Comparison of ENCODE assay signal across 10 cellular contexts in the genomic region with DNA sequence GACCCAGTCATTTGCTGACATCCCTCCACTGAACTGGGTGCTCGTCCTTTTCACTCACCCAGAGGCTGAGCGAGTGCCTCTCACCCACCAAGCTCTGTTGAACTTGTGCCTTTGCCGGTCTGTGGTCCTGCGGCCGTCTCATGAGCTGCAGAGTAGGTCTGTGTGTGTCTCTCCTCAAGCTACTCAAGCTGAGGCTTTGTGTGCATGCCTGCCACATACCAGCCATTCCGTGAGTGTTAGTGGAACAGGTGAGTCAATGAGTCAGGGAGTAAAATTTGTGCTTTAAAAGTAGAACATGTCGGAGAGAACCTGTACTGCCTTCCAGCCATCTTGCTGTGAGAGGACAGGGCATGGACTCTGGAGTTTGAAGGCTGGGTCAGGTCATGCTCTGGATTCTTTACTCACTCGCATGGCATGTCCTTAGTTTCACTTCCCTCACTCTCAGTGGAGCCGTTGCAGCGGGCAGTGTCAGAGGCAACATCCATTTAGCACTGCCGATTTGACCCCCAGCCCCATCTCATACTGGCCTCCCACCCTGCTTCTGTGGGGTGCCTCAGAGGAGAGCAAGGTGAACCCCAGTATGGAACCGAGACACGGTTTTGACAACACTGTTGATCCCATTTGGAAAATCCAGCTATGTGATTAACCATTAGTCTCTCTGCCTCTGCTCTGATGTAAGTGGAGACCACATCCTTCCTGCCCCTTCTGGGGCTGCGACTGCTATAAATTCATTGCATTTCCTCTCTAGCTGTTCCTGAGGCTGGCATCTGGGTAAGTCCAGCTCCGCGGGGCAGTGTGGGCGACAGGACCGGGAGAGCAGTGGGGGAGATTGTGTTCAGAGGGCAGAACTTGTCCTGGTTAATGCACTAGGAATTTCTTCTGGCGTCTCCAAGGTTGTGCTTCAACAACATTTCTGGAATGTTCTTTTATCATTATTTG. TPM values are rescaled to one million over a fixed set of nuclear protein-coding genes. Genes with fewer than 3 reads are reported as not detected.
DNase-seq lines count a peak whose midpoint lies in the region; ATAC-seq and TF ChIP-seq lines count a peak whose summit lies in the region.
"Had no signal": no experiment of that assay in that cellular context is flagged by ENCODE, and none has a peak within 500 bp of the region (broad histone marks: within the 10 kb centered on the region; RNA-seq: fewer than 3 reads in every experiment).

A gene (plus strand): TSS at position 751 of the 939 bp plus-strand sequence. CDS start 2,628 bp downstream, outside the sequence.

- H3K27me3 ChIP-seq in heart right ventricle = peaks cover 0 to 21% (median under 1%) of the 10 kb centered on the region in 7 donors

- DNase-seq in NB4 (ENCODE audit: low read depth) = peak; percentile 92
- DNase-seq in activated T-cell treated with anti-CD3 and anti-CD28 coated beads for 1 hour (ENCODE audit: low read depth) = peak; percentile 26
- DNase-seq in heart right ventricle = peak in 1 of 2 donors; percentile 25
- DNase-seq in stimulated activated CD4-positive, alpha-beta T cell treated with anti-CD3 and anti-CD28 coated beads, Interleukin-2, amount 100 ng/mL, for 24 hours = peak; percentile 30 to 35
- DNase-seq in NCI-H1436 (lab: John Stamatoyannopoulos, UW) = no peak
- no peak for DNase-seq in NCI-H2107 (lab: John Stamatoyannopoulos, UW)

- peak; percentile 85 for TF ChIP-seq POLR2A in NB4 (IDR thresholded peaks at IDR 0.05; ENCODE audit: extremely low read depth, insufficient read length)

- H3K4me3 ChIP-seq in NB4 (ENCODE audit: low read depth, low read length) (peak within 1 kb of the TSS; percentile 95), heart right ventricle (peak within 1 kb of the TSS in 7 of 10 donors; percentile 2 to 53 (median 34))
- H3K4me3 ChIP-seq: SK-N-MC had no signal

- intact Hi-C loops in heart right ventricle (cut with DNase I) = no loop called here

- H3K4me1 ChIP-seq in heart right ventricle = peaks cover 0 to 49% (median 0%) of the 10 kb centered on the region in 9 donors

- H3K27ac ChIP-seq in heart right ventricle = peak within 1 kb of the TSS in 3 of 10 donors; percentile 7 to 80 (median 22)
- H3K27ac ChIP-seq: SK-N-MC had no signal

- WGBS in heart right ventricle, 2 donors = 63 to 69% methylated on average over 19 of the region's 19 CpGs

- ATAC-seq in GM21367 (IDR thresholded peaks at IDR 0.05; ENCODE audit: unreplicated experiment) (peak; percentile 54), heart right ventricle (peak; percentile 71 to 84 (median 79)), HG02970 (IDR thresholded peaks at IDR 0.05; ENCODE audit: low FRiP score, unreplicated experiment) (no peak)
- ATAC-seq: left colon had no signal

- no peak for TF ChIP-seq CTCF in NB4 (IDR thresholded peaks at IDR 0.05; ENCODE audit: low read depth, low read length)
- no peak for TF ChIP-seq CTCF in heart right ventricle (IDR thresholded peaks at IDR 0.05)

- no peaks in the 10 kb centered on the region for H3K9me3 ChIP-seq in heart right ventricle

- no peaks in the 10 kb centered on the region for H3K36me3 ChIP-seq in heart right ventricle

RNA-seq across cellular contexts. Expression of the gene that starts here (rescaled TPM):
- 1 to 10 TPM in 5 of 10 donors, under 1 TPM in 5; 0.28 to 6.1 (median 1.0) TPM for total RNA-seq in heart right ventricle
- polyA plus RNA-seq in heart right ventricle = under 1 TPM; 0.37 to 0.68 TPM

Comparison
In these comparisons a context has a peak if more than half of its experiments do, and no peak if none do; other contexts are left out.
1. DNase-seq: peak in NB4 (single experiment), activated T-cell treated with anti-CD3 and anti-CD28 coated beads for 1 hour (single experiment) and stimulated activated CD4-positive, alpha-beta T cell treated with anti-CD3 and anti-CD28 coated beads, Interleukin-2, amount 100 ng/mL, for 24 hours (2 of 2); none in NCI-H1436 (single experiment) and NCI-H2107 (single experiment).